ENCODE assay signal across 23 cellular contexts in the genomic region with DNA sequence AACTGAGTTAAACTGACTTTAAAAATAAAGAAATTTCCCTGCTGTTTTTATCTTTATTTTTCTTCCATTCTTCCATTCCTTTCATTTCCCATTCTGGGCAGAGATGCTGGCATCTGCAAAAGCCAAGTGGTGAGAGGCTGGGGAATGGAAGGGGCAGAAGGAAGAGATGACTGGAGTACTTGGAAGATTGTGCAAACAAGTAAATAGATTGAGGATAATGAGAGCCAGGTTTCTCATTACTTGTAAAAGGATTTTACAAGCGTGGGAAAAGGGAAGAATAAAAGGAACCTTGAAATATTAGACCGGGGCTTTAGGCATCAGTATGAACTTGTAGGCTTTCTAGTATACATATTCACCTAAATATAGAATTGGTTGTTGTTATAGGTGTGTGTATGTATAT.
"Had no signal": no experiment of that assay in that cellular context is flagged by ENCODE, and none has a peak within 500 bp of the region (broad histone marks: within the 10 kb centered on the region; RNA-seq: fewer than 3 reads in every experiment).

No MANE protein-coding gene starts in this region.

- H3K4me3 ChIP-seq: cardiac muscle cell, coronary artery, dorsolateral prefrontal cortex, gastroesophageal sphincter, vagina had no signal

- H3K9me3 ChIP-seq: gastroesophageal sphincter, vagina had no signal

- H3K36me3 ChIP-seq: cardiac muscle cell, gastroesophageal sphincter, vagina had no signal

- DNase-seq: activated B cell treated with CpG ODN at 0.5 μM for 24 hours; activated CD8-positive, alpha-beta memory T cell treated with anti-CD3 and anti-CD28 coated beads, Interleukin-2, amount 10 ng/mL, durations not matched to agents 7 days and 5 days; activated CD8-positive, alpha-beta T cell treated with anti-CD3 and anti-CD28 coated beads, Interleukin-2, amount 10 ng/mL, durations not matched to agents 7 days and 5 days; activated naive CD8-positive, alpha-beta T cell treated with anti-CD3 and anti-CD28 coated beads, Interleukin-2, amount 50 U/mL, for 24 hours; activated T-cell treated with anti-CD3 and anti-CD28 coated beads, Interleukin-2, amount 50 U/mL, for 48 hours; cerebellar nuclear complex; dorsolateral prefrontal cortex; effector memory CD8-positive, alpha-beta T cell; erythroblast; kidney; left colon; mammary epithelial cell; naive thymus-derived CD8-positive, alpha-beta T cell; right cardiac atrium; stimulated activated CD4-positive, alpha-beta T cell treated with anti-CD3 and anti-CD28 coated beads, Interleukin-12 subunit alpha, Interleukin-12 subunit beta, amount 100 ng/mL, for 4 hours; stimulated activated CD4-positive, alpha-beta T cell treated with anti-CD3 and anti-CD28 coated beads, Interleukin-4, amount 100 ng/mL, for 1 hour; stimulated activated naive CD8-positive, alpha-beta T cell treated with anti-CD3 and anti-CD28 coated beads, Interleukin-15, Interleukin-2, amounts not matched to agents 100 U/mL and 50 U/mL, for 24 hours; T-helper 1 cell had no signal

- ATAC-seq: activated CD8-positive, alpha-beta memory T cell treated with anti-CD3 and anti-CD28 coated beads, Interleukin-2, amount 10 ng/mL, durations not matched to agents 7 days and 5 days; activated CD8-positive, alpha-beta T cell treated with anti-CD3 and anti-CD28 coated beads, Interleukin-2, amount 10 ng/mL, durations not matched to agents 7 days and 5 days; activated naive CD8-positive, alpha-beta T cell treated with anti-CD3 and anti-CD28 coated beads, Interleukin-2, amount 50 U/mL, for 24 hours; effector memory CD8-positive, alpha-beta T cell; left colon; naive thymus-derived CD8-positive, alpha-beta T cell; right cardiac atrium; stimulated activated naive CD8-positive, alpha-beta T cell treated with anti-CD3 and anti-CD28 coated beads, Interleukin-15, Interleukin-2, amounts not matched to agents 100 U/mL and 50 U/mL, for 24 hours had no signal

- H3K27ac ChIP-seq: cardiac muscle cell, coronary artery, parathyroid adenoma, vagina had no signal

- H3K27me3 ChIP-seq: cardiac muscle cell, dorsolateral prefrontal cortex, gastroesophageal sphincter, vagina had no signal

- H3K4me1 ChIP-seq: parathyroid adenoma had no signal
